Comparison of ENCODE assay signal across 27 cellular contexts in the genomic region with DNA sequence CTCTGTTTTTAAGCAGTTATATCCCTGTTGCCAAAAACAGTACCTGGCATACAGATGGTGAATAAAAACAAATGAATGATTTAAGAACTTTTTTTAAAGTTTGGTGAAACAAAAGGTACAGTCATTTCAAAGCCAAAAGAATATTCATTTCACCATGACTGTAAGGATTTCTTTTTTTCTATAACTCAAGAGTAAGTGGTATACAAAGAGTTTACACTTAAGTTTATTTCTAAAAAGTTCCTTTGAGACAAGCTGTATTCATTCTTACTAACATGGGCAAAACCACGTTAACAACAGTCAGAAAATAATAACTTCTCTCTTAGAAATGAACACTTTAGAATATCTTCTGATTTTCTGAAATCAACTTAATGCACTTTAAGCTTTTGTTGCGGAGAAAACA. TPM values are rescaled to one million over a fixed set of nuclear protein-coding genes. Genes with fewer than 3 reads are reported as not detected.
DNase-seq lines count a peak whose midpoint lies in the region; ATAC-seq, FAIRE-seq and TF ChIP-seq lines count a peak whose summit lies in the region.
"Had no signal": no experiment of that assay in that cellular context is flagged by ENCODE, and none has a peak within 500 bp of the region (broad histone marks: within the 10 kb centered on the region; RNA-seq: fewer than 3 reads in every experiment).

No MANE protein-coding gene starts in this region.

- H3K36me3 Mint-ChIP-seq in activated T-cell treated with anti-CD3 and anti-CD28 coated beads, Interleukin-2, amount 50 U/mL, for 72 hours (ENCODE audit: insufficient read depth in 2 of 2) = peaks cover 12 to 26% of the 10 kb centered on the region in 2 donors
- H3K36me3 Mint-ChIP-seq in activated T-cell treated with anti-CD3 and anti-CD28 coated beads, Interleukin-2, amount 50 U/mL, for 4 hours (ENCODE audit: insufficient read depth) = peaks cover 31% of the 10 kb centered on the region
- peaks cover 60% of the 10 kb centered on the region for H3K36me3 Mint-ChIP-seq in activated T-helper 17 cell treated with anti-CD3 and anti-CD28 coated beads, Interleukin-2, amount 50 U/mL, for 72 hours (ENCODE audit: low read depth)

- H4K20me1 ChIP-seq in Loucy (ENCODE audit: insufficient read depth, low read length, poor library complexity, severe bottlenecking) = peaks cover 52% of the 10 kb centered on the region

- intact Hi-C loops in pancreas (cut with DNase I) = no loop called here

- H3K9ac ChIP-seq in Loucy (ENCODE audit: low read depth, low read length, poor library complexity, severe bottlenecking) = no peak overlapping the region
- H3K9ac ChIP-seq: BLaER1 had no signal

- H3K4me1 ChIP-seq in Loucy (ENCODE audit: insufficient read depth, low read length, poor library complexity, severe bottlenecking) (peaks cover 41% of the 10 kb centered on the region), pancreas (peaks cover 4 to 13% (median 12%) of the 10 kb centered on the region in 3 donors)
- H3K4me1 ChIP-seq: BE2C had no signal

- no peak overlapping the region for H3K4me3 ChIP-seq in Loucy (ENCODE audit: low read length, poor library complexity, severe bottlenecking)
- no peak overlapping the region for H3K4me3 ChIP-seq in pancreas
- H3K4me3 ChIP-seq: BLaER1 had no signal

- peak; percentile 20 for FAIRE-seq in pancreas (lab: Jason Lieb, UNC)
- FAIRE-seq: A204.1, GM12891, GM19239 had no signal

- no peak for DNase-seq in activated T-cell treated with anti-CD3 and anti-CD28 coated beads, Interleukin-2, amount 50 U/mL, for 72 hours
- DNase-seq in activated T-cell treated with anti-CD3 and anti-CD28 coated beads, Interleukin-2, amount 50 U/mL, for 4 hours = no peak
- no peak for DNase-seq in pancreas
- no peak for DNase-seq in cortex of kidney (lab: John Stamatoyannopoulos, UW)
- no peak for DNase-seq in GM10248 (ENCODE audit: extremely low spot score)
- DNase-seq: 8988T; ACHN; BE2C; C1 segment of cervical spinal cord; CD4-positive, alpha-beta memory T cell; CD4-positive, CD25-positive, alpha-beta regulatory T cell; CD8-positive, alpha-beta memory T cell; COR-L47; DMS 273 treated with DMSO at 0.1 percent for 48 hours; DMS153; DMS53; DMS79; DND-41; EL; GDM1 had no signal

- WGBS in pancreas, 2 donors = 78 to 87% methylated on average over 2 of the region's 2 CpGs

- no peak for TF ChIP-seq CTCF in Loucy (conservative IDR thresholded peaks at IDR 0.05; ENCODE audit: low read length)
- TF ChIP-seq CTCF in pancreas (IDR thresholded peaks at IDR 0.05) = no peak
- no peak for TF ChIP-seq CTCF in GM10248 (IDR thresholded peaks at IDR 0.05; ENCODE audit: control extremely low read depth, extremely low read depth, low read depth, missing control alignments)

- H3K9me2 ChIP-seq in Loucy (replicated peaks; ENCODE audit: low read depth, low read length) = no peaks in the 10 kb centered on the region

- H3K9me3 Mint-ChIP-seq in activated T-cell treated with anti-CD3 and anti-CD28 coated beads, Interleukin-2, amount 50 U/mL, for 72 hours = peaks cover 2 to 3% of the 10 kb centered on the region in 2 donors
- H3K9me3 Mint-ChIP-seq in activated T-cell treated with anti-CD3 and anti-CD28 coated beads, Interleukin-2, amount 50 U/mL, for 4 hours = no peaks in the 10 kb centered on the region
- no peaks in the 10 kb centered on the region for H3K9me3 Mint-ChIP-seq in activated T-helper 17 cell treated with anti-CD3 and anti-CD28 coated beads, Interleukin-2, amount 50 U/mL, for 72 hours
- H3K9me3 Mint-ChIP-seq: CD4-positive, alpha-beta memory T cell; CD8-positive, alpha-beta memory T cell had no signal

- H3K27ac Mint-ChIP-seq in activated T-cell treated with anti-CD3 and anti-CD28 coated beads, Interleukin-2, amount 50 U/mL, for 72 hours = peak overlapping the region; percentile 48
- H3K27ac Mint-ChIP-seq in activated T-helper 17 cell treated with anti-CD3 and anti-CD28 coated beads, Interleukin-2, amount 50 U/mL, for 72 hours = no peak overlapping the region
- H3K27ac Mint-ChIP-seq: CD14-positive monocyte; CD4-positive, alpha-beta memory T cell; CD4-positive, CD25-positive, alpha-beta regulatory T cell had no signal

- peaks cover 67% of the 10 kb centered on the region for H3K4me1 Mint-ChIP-seq in activated T-cell treated with anti-CD3 and anti-CD28 coated beads, Interleukin-2, amount 50 U/mL, for 72 hours (ENCODE audit: low read depth)
- H3K4me1 Mint-ChIP-seq in activated T-cell treated with anti-CD3 and anti-CD28 coated beads, Interleukin-2, amount 50 U/mL, for 4 hours (ENCODE audit: low read depth) = peaks cover 48% of the 10 kb centered on the region
- peaks cover 21% of the 10 kb centered on the region for H3K4me1 Mint-ChIP-seq in activated T-helper 17 cell treated with anti-CD3 and anti-CD28 coated beads, Interleukin-2, amount 50 U/mL, for 72 hours

- CTCF ChIA-PET in GM10248 (lab: Yijun Ruan, JAX) = interaction anchor here (2.0 kb wide), 1 partner anchor 24 kb away, joined by 5 read pairs; no protein-coding TSS in a partner anchor

- H3F3A ChIP-seq in Loucy (ENCODE audit: low read depth) = 0 out of 2 replicates have a peak, but pooled peaks cover 3% of the 10 kb centered on the region

- H3K27me3 ChIP-seq in Loucy (ENCODE audit: insufficient read depth, low read length, poor library complexity, severe bottlenecking) (no peaks in the 10 kb centered on the region), pancreas (no peaks in the 10 kb centered on the region)
- H3K27me3 ChIP-seq: BE2C, BLaER1 had no signal

- no peak overlapping the region for H3K27ac ChIP-seq in pancreas
- H3K27ac ChIP-seq: BLaER1 had no signal

- ATAC-seq in activated T-cell treated with anti-CD3 and anti-CD28 coated beads, Interleukin-2, amount 50 U/mL, for 72 hours (replicated peaks in 1 of 2) = peak; percentile 53 to 65
- ATAC-seq in activated T-cell treated with anti-CD3 and anti-CD28 coated beads, Interleukin-2, amount 50 U/mL, for 4 hours = no peak
- ATAC-seq in activated T-helper 17 cell treated with anti-CD3 and anti-CD28 coated beads, Interleukin-2, amount 50 U/mL, for 72 hours (replicated peaks) = peak; percentile 37
- no peak for ATAC-seq in pancreas

- no peaks in the 10 kb centered on the region for H3K27me3 Mint-ChIP-seq in activated T-cell treated with anti-CD3 and anti-CD28 coated beads, Interleukin-2, amount 50 U/mL, for 72 hours (ENCODE audit: low read depth)
- no peaks in the 10 kb centered on the region for H3K27me3 Mint-ChIP-seq in activated T-cell treated with anti-CD3 and anti-CD28 coated beads, Interleukin-2, amount 50 U/mL, for 4 hours (ENCODE audit: low read depth)
- H3K27me3 Mint-ChIP-seq in activated T-helper 17 cell treated with anti-CD3 and anti-CD28 coated beads, Interleukin-2, amount 50 U/mL, for 72 hours = no peaks in the 10 kb centered on the region
- H3K27me3 Mint-ChIP-seq: CD4-positive, alpha-beta memory T cell; CD4-positive, CD25-positive, alpha-beta regulatory T cell; CD8-positive, alpha-beta memory T cell had no signal

- H3K36me3 ChIP-seq in Loucy (ENCODE audit: insufficient read depth, low read length) = no peaks in the 10 kb centered on the region; the same call in 1 of the 2 replicates
- no peaks in the 10 kb centered on the region for H3K36me3 ChIP-seq in pancreas
- H3K36me3 ChIP-seq: BE2C had no signal

- H3K9me3 ChIP-seq in Loucy (ENCODE audit: insufficient read depth, low read depth, low read length) (peaks cover 9% of the 10 kb centered on the region; the same call in 1 of the 2 replicates), pancreas (no peaks in the 10 kb centered on the region)
- H3K9me3 ChIP-seq: BE2C had no signal

- H3K4me2 ChIP-seq in Loucy (ENCODE audit: low read depth, low read length, poor library complexity, severe bottlenecking) = peak overlapping the region; percentile 31
- H3K4me2 ChIP-seq: BLaER1 had no signal

- H3K4me3 Mint-ChIP-seq in activated T-cell treated with anti-CD3 and anti-CD28 coated beads, Interleukin-2, amount 50 U/mL, for 72 hours = peak overlapping the region in 1 of 2 donors; percentile 68
- no peak overlapping the region for H3K4me3 Mint-ChIP-seq in activated T-cell treated with anti-CD3 and anti-CD28 coated beads, Interleukin-2, amount 50 U/mL, for 4 hours
- H3K4me3 Mint-ChIP-seq in activated T-helper 17 cell treated with anti-CD3 and anti-CD28 coated beads, Interleukin-2, amount 50 U/mL, for 72 hours = no peak overlapping the region
- H3K4me3 Mint-ChIP-seq: CD14-positive monocyte; CD4-positive, alpha-beta memory T cell had no signal

- POLR2A ChIA-PET in GM10248 (lab: Yijun Ruan, JAX) = no interaction called here

- peaks cover 98% of the 10 kb centered on the region for H3K79me2 ChIP-seq in Loucy (ENCODE audit: insufficient read depth, low read length)

- no peak overlapping the region for H2AFZ ChIP-seq in Loucy (ENCODE audit: low read length)

RNA-seq across cellular contexts. Expression of a gene that starts 5.3 kb away (rescaled TPM):
- 10 to 100 TPM; 27.2 to 31.1 TPM for total RNA-seq in activated T-cell treated with anti-CD3 and anti-CD28 coated beads, Interleukin-2, amount 50 U/mL, for 72 hours
- total RNA-seq in activated T-cell treated with anti-CD3 and anti-CD28 coated beads, Interleukin-2, amount 50 U/mL, for 4 hours = 10 to 100 TPM; 20.2 to 24.5 (median 22.8) TPM
- 10 to 100 TPM; 25.7 to 26.9 TPM for total RNA-seq in activated T-helper 17 cell treated with anti-CD3 and anti-CD28 coated beads, Interleukin-2, amount 50 U/mL, for 72 hours
- total RNA-seq in pancreas = 10 to 100 TPM in 1 of 6 donors, 1 to 10 TPM in 5; 5.5 to 10.9 (median 7.2) TPM
- polyA plus RNA-seq in pancreas = 1 to 10 TPM; 2.5 to 7.3 TPM

Comparison
In these comparisons a context has a peak if more than half of its experiments do, and no peak if none do; other contexts are left out.
1. ATAC-seq: peak in activated T-cell treated with anti-CD3 and anti-CD28 coated beads, Interleukin-2, amount 50 U/mL, for 72 hours (2 of 2) and activated T-helper 17 cell treated with anti-CD3 and anti-CD28 coated beads, Interleukin-2, amount 50 U/mL, for 72 hours (single experiment); none in activated T-cell treated with anti-CD3 and anti-CD28 coated beads, Interleukin-2, amount 50 U/mL, for 4 hours (0 of 2) and pancreas (0 of 4).